ENCODE assay signal across 8 cellular contexts in the genomic region with DNA sequence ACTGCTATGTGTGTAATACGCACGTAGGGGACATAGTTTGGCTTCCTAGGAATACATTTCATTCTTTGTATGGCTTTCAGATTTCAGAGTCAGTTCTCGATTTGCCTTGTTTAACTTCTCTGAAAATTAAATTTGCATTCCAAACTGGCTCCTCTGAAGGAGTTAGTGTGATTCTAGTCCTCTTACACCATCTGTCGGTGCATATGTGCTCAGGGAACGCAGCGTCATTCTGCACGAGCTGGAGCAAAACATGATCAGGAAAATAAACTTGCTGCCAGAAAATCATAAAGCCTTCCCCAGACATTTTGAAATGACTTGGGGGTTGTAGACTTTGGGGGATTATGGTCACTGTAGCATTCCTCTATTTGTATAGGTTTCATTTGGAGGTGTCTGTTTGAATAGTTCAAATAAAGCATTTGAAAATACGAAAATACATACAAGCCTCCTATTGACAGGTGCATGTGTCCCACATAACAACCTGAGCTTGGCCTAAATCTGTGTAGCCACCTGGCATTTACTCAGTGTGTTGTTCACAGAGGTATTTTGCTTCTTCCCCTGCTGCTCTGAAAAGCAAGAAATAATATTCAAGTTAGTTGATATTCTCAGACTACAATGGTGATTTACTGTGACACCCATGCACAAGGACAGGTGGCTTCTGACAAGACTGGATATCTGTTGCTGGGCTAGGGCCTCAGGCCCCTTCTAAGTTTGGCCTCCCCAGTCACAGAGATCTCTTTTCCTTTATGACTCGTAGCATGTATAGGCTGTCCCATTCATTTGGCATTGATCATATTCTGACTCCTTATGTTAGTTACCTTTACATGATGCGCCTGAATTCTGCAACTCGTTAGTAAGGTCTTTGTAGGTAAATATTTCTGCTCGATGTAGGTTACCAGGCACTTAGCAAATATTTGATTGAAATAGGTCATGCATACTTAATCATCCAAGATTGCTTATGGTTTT.
A peak's percentile ranks its signal among the peaks of the same experiment; 100 is the strongest.
DNase-seq lines count a peak whose midpoint lies in the region; ATAC-seq and TF ChIP-seq lines count a peak whose summit lies in the region.

No MANE protein-coding gene starts in this region.

- H2AFZ ChIP-seq in GM23248 (no peak overlapping the region), OCI-LY7 (ENCODE audit: low read length) (no peak overlapping the region)

- H3K4me1 ChIP-seq in GM23248 (ENCODE audit: insufficient read depth) (peaks cover 7% of the 10 kb centered on the region; the same call in 1 of the 2 replicates), OCI-LY7 (ENCODE audit: insufficient read depth, low read length, poor library complexity, severe bottlenecking) (peaks cover 81% of the 10 kb centered on the region), HAP-1 (no peaks in the 10 kb centered on the region)

- WGBS in GM23248 (ENCODE audit: low coverage in 1 of 2, low lambda C conversion rate in 2 of 2, missing lambda C conversion rate in 2 of 2), 2 experiments = 36 to 37% methylated on average over 12 of the region's 12 CpGs

- POLR2A ChIA-PET in OCI-LY7 (lab: Charles Lee) = interaction anchor here (0.6 to 1.2 kb wide), 3 partner anchors 40 to 207 kb away, joined by 3 to 4 read pairs (median 3); no protein-coding TSS in a partner anchor

- intact Hi-C loops in OCI-LY7 (cut with micrococcal nuclease; ENCODE audit: unreplicated experiment) = loop anchor here (1.0 to 2.0 kb wide), 4 partner anchors 36 to 215 kb away; no protein-coding TSS in a partner anchor

- H3K4me3 ChIP-seq in GM23248 (no peak overlapping the region), OCI-LY7 (ENCODE audit: low read depth, low read length, poor library complexity, severe bottlenecking) (peak overlapping the region; percentile 35), retinal pigment epithelial cell (ENCODE audit: low read length) (no peak overlapping the region), HAP-1 (no peak overlapping the region)

- TF ChIP-seq CTCF in OCI-LY7 (conservative IDR thresholded peaks at IDR 0.05; ENCODE audit: low read length) (peak; percentile 69), retinal pigment epithelial cell (conservative IDR thresholded peaks at IDR 0.05; ENCODE audit: low read depth, low read length) (peak; percentile 60)

- no peak for ATAC-seq in GM21786 (IDR thresholded peaks at IDR 0.05; ENCODE audit: unreplicated experiment)
- no peak for ATAC-seq in HG03135 (IDR thresholded peaks at IDR 0.05; ENCODE audit: unreplicated experiment)

- peak; percentile 75 for DNase-seq in GM23248
- DNase-seq in OCI-LY7 (ENCODE audit: low spot score) = peak; percentile 68
- peak; percentile 41 for DNase-seq in fibroblast of gingiva (ENCODE audit: low read depth)
- DNase-seq in retinal pigment epithelial cell (ENCODE audit: low read depth) = no peak
- DNase-seq in activated CD8-positive, alpha-beta memory T cell treated with anti-CD3 and anti-CD28 coated beads, Interleukin-2, amount 50 U/mL, for 48 hours = no peak
- DNase-seq in HAP-1 (ENCODE audit: low spot score in 2 of 2) = no peak

- H3K9ac ChIP-seq in GM23248 = no peak overlapping the region

- in situ Hi-C loops in GM23248 (cut with MboI) = no loop called here
- in situ Hi-C loops in HAP-1 (cut with MboI; ENCODE audit: low sequenced_read_pairs) = no loop called here

- CTCF ChIA-PET in OCI-LY7 (lab: Charles Lee; ENCODE audit: unreplicated experiment) = interaction anchor here (0.8 kb wide), 1 partner anchor 40 kb away, joined by 3 read pairs; no protein-coding TSS in a partner anchor

- no peak overlapping the region for H3K4me2 ChIP-seq in GM23248 (ENCODE audit: unreplicated experiment)
- H3K4me2 ChIP-seq in OCI-LY7 (ENCODE audit: low read length) = peak overlapping the region; percentile 62

- H3K27me3 ChIP-seq in GM23248 (replicated peaks; ENCODE audit: insufficient read depth) (peaks cover 35% of the 10 kb centered on the region), HAP-1 (ENCODE audit: low read depth) (no peaks in the 10 kb centered on the region)

- H3K79me2 ChIP-seq in GM23248 (ENCODE audit: insufficient read depth) (no peaks in the 10 kb centered on the region), OCI-LY7 (ENCODE audit: insufficient read depth, low read depth, low read length) (peaks cover 91% of the 10 kb centered on the region)

- no peak overlapping the region for H3K27ac ChIP-seq in GM23248
- H3K27ac ChIP-seq in OCI-LY7 (ENCODE audit: low read depth, low read length, poor library complexity, severe bottlenecking) = peak overlapping the region; percentile 84

- H3K9me2 ChIP-seq in GM23248 (ENCODE audit: insufficient read depth) (no peaks in the 10 kb centered on the region), OCI-LY7 (ENCODE audit: insufficient read depth, low read length) (no peaks in the 10 kb centered on the region)

- 0 out of 2 replicates have a peak, but pooled peaks cover 6% of the 10 kb centered on the region for H3F3A ChIP-seq in GM23248 (ENCODE audit: insufficient read depth)

- no TSS peak for BruUV-seq in OCI-LY7 (replicated peaks; lab: Mats Ljungman, UMichigan)

- H4K20me1 ChIP-seq in GM23248 (ENCODE audit: insufficient read depth) (no peaks in the 10 kb centered on the region), OCI-LY7 (ENCODE audit: insufficient read depth, low read length) (no peaks in the 10 kb centered on the region; the same call in 1 of the 2 replicates)

- no peaks in the 10 kb centered on the region for H3K36me3 ChIP-seq in GM23248 (ENCODE audit: low read depth)
- H3K36me3 ChIP-seq in OCI-LY7 (ENCODE audit: insufficient read depth, low read length) = peaks cover 100% of the 10 kb centered on the region
- no peaks in the 10 kb centered on the region for H3K36me3 ChIP-seq in HAP-1 (replicated peaks)

- H3K9me3 ChIP-seq in GM23248 (ENCODE audit: low read depth) = no peaks in the 10 kb centered on the region
- peaks cover 8% of the 10 kb centered on the region; the same call in 1 of the 2 replicates for H3K9me3 ChIP-seq in OCI-LY7 (ENCODE audit: low read length)
- no peaks in the 10 kb centered on the region for H3K9me3 ChIP-seq in HAP-1

Comparison
In these comparisons a context has a peak if more than half of its experiments do, and no peak if none do; other contexts are left out.
1. DNase-seq: peak in GM23248 (single experiment), OCI-LY7 (single experiment) and fibroblast of gingiva (single experiment); none in retinal pigment epithelial cell (single experiment), activated CD8-positive, alpha-beta memory T cell treated with anti-CD3 and anti-CD28 coated beads, Interleukin-2, amount 50 U/mL, for 48 hours (single experiment) and HAP-1 (0 of 2).